Comparison of ENCODE assay signal across 7 cellular contexts in the genomic region with DNA sequence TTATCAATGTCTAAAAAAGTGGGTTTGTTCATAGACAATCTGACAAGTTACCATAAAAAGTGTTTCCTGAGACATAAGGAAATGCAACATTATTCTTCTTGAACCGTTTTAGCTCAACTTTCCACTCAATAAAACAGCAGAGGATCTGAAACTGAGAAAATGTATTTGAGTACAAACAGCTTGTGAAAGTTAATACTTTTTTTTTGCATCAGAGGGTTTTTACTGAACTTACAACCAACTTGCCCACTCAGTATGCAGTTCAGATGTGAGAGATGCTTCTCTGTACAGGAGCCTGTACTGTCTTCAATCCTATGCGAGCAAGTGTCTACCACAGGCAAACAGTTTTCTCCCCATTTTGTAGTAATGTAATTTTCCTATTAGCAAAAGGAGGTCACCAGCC.
DNase-seq lines count a peak whose midpoint lies in the region; ATAC-seq and TF ChIP-seq lines count a peak whose summit lies in the region.
"Not testable (repeated sequence)": the region's sequence is repeated elsewhere in the genome, so short reads cannot be mapped to it uniquely, and the experiment has no call there.

No MANE protein-coding gene starts in this region.

- peaks cover 14% of the 10 kb centered on the region for H3K4me1 ChIP-seq in OCI-LY7 (ENCODE audit: insufficient read depth, low read length, poor library complexity, severe bottlenecking)

- not testable (repeated sequence) for H3K79me2 ChIP-seq in OCI-LY7 (ENCODE audit: insufficient read depth, low read depth, low read length)

- CTCF ChIA-PET in OCI-LY7 (lab: Charles Lee; ENCODE audit: unreplicated experiment): not testable (repeated sequence)

- BruUV-seq in OCI-LY7 (replicated peaks; lab: Mats Ljungman, UMichigan): not testable (repeated sequence)

- H4K20me1 ChIP-seq in OCI-LY7 (ENCODE audit: insufficient read depth, low read length): not testable (repeated sequence)

- H3K9me3 ChIP-seq in OCI-LY7 (ENCODE audit: low read length): not testable (repeated sequence)

- H3K36me3 ChIP-seq in OCI-LY7 (ENCODE audit: insufficient read depth, low read length): not testable (repeated sequence)

- H2AFZ ChIP-seq in OCI-LY7 (ENCODE audit: low read length): not testable (repeated sequence)

- not testable (repeated sequence) for H3K9me2 ChIP-seq in OCI-LY7 (ENCODE audit: insufficient read depth, low read length)

- DNase-seq in OCI-LY7 (ENCODE audit: low spot score): peak; percentile 60

- H3K27ac ChIP-seq in OCI-LY7 (ENCODE audit: low read depth, low read length, poor library complexity, severe bottlenecking): peak overlapping the region; percentile 45

- POLR2A ChIA-PET in OCI-LY7 (lab: Charles Lee): interaction anchor here (1.5 kb wide), 1 partner anchor 18 kb away, joined by 3 read pairs; no protein-coding TSS in a partner anchor

- not testable (repeated sequence) for H3K4me3 ChIP-seq in OCI-LY7 (ENCODE audit: low read depth, low read length, poor library complexity, severe bottlenecking)

- TF ChIP-seq CTCF in OCI-LY7 (conservative IDR thresholded peaks at IDR 0.05; ENCODE audit: low read length): not testable (repeated sequence)

- peak; percentile 95 for ATAC-seq in GM18511 (IDR thresholded peaks at IDR 0.05; ENCODE audit: unreplicated experiment)
- peak; percentile 75 for ATAC-seq in GM19324 (IDR thresholded peaks at IDR 0.05; ENCODE audit: low FRiP score, unreplicated experiment)
- peak; percentile 93 for ATAC-seq in GM21390 (IDR thresholded peaks at IDR 0.05; ENCODE audit: unreplicated experiment)
- peak; percentile 95 for ATAC-seq in HG02588 (IDR thresholded peaks at IDR 0.05; ENCODE audit: unreplicated experiment)
- peak; percentile 71 for ATAC-seq in HG03039 (IDR thresholded peaks at IDR 0.05; ENCODE audit: unreplicated experiment)
- peak; percentile 98 for ATAC-seq in HG03378 (IDR thresholded peaks at IDR 0.05; ENCODE audit: unreplicated experiment)

- H3K4me2 ChIP-seq in OCI-LY7 (ENCODE audit: low read length): peak overlapping the region; percentile 26; the same call in 1 of the 2 replicates

- intact Hi-C loops in OCI-LY7 (cut with micrococcal nuclease; ENCODE audit: unreplicated experiment): loop anchor here (10.0 kb wide), 1 partner anchor 476 kb away; the partner anchor contains the start of gene GADD45A
